In genomic region chr9:30075451-30076199, GRCh38 we compare ENCODE assay signal across 10 cellular contexts.
DNase-seq lines count a peak whose midpoint lies in the region; ATAC-seq and TF ChIP-seq lines count a peak whose summit lies in the region.
"Had no signal": no experiment of that assay in that cellular context is flagged by ENCODE, and none has a peak within 500 bp of the region (broad histone marks: within the 10 kb centered on the region; RNA-seq: fewer than 3 reads in every experiment).

No MANE protein-coding gene starts in this region.

- no peaks in the 10 kb centered on the region for H3K79me2 ChIP-seq in Karpas-422 (ENCODE audit: low read length)

- peaks cover 12% of the 10 kb centered on the region for H3K9me3 Mint-ChIP-seq in activated T-cell treated with anti-CD3 and anti-CD28 coated beads, Interleukin-2, amount 50 U/mL, for 4 hours

- H3K4me1 ChIP-seq in upper lobe of left lung (no peaks in the 10 kb centered on the region), Karpas-422 (ENCODE audit: low read length) (no peaks in the 10 kb centered on the region)

- H3K27me3 Mint-ChIP-seq in activated T-cell treated with anti-CD3 and anti-CD28 coated beads, Interleukin-2, amount 50 U/mL, for 4 hours (ENCODE audit: low read depth): no peaks in the 10 kb centered on the region

- no peak overlapping the region for H3K4me2 ChIP-seq in Karpas-422 (ENCODE audit: low read depth, low read length, poor library complexity, severe bottlenecking)
- H3K4me2 ChIP-seq: BLaER1 treated with 17β-estradiol and CSF1 and Interleukin-3, amounts not matched to agents 10 nM and 100 nM had no signal

- peak; percentile 8 for DNase-seq in activated T-cell treated with anti-CD3 and anti-CD28 coated beads for 48 hours (ENCODE audit: low read depth)
- no peak for DNase-seq in activated T-cell treated with anti-CD3 and anti-CD28 coated beads for 4 hours
- DNase-seq in activated T-cell treated with anti-CD3 and anti-CD28 coated beads, Interleukin-2, amount 50 U/mL, for 4 hours: no peak
- peak; percentile 7 to 32 for DNase-seq in stimulated activated CD8-positive, alpha-beta memory T cell treated with anti-CD3 and anti-CD28 coated beads, Interleukin-15, amount 100 ng/mL, for 48 hours (ENCODE audit: low read depth in 2 of 2)
- DNase-seq in upper lobe of left lung: no peak
- no peak for DNase-seq in Karpas-422
- no peak for DNase-seq in NOMO-1 treated with dmso at 0.1 percent for 144 hours (lab: John Stamatoyannopoulos, UW; ENCODE audit: unreplicated experiment)

- H3K4me3 Mint-ChIP-seq in activated T-cell treated with anti-CD3 and anti-CD28 coated beads, Interleukin-2, amount 50 U/mL, for 4 hours: no peak overlapping the region

- no peak overlapping the region for H3K27ac ChIP-seq in upper lobe of left lung
- no peak overlapping the region for H3K27ac ChIP-seq in Karpas-422 (ENCODE audit: low read length)
- H3K27ac ChIP-seq: BLaER1 treated with 17β-estradiol and CSF1 and Interleukin-3, amounts not matched to agents 10 nM and 100 nM had no signal

- peak; percentile 88 for ATAC-seq in HG03103 (IDR thresholded peaks at IDR 0.05; ENCODE audit: low read depth, unreplicated experiment)
- peak; percentile 84 to 91 for ATAC-seq in activated T-cell treated with anti-CD3 and anti-CD28 coated beads, Interleukin-2, amount 50 U/mL, for 4 hours
- ATAC-seq in upper lobe of left lung (ENCODE audit: low FRiP score in 2 of 2): no peak

- H3K27me3 ChIP-seq in upper lobe of left lung (no peaks in the 10 kb centered on the region), Karpas-422 (ENCODE audit: low read length) (no peaks in the 10 kb centered on the region)
- H3K27me3 ChIP-seq: BLaER1 treated with 17β-estradiol and CSF1 and Interleukin-3, amounts not matched to agents 10 nM and 100 nM had no signal

- peaks cover 15% of the 10 kb centered on the region for H3K4me1 Mint-ChIP-seq in activated T-cell treated with anti-CD3 and anti-CD28 coated beads, Interleukin-2, amount 50 U/mL, for 4 hours (ENCODE audit: low read depth)

- 58 to 64% methylated on average over 3 of the region's 3 CpGs for WGBS in upper lobe of left lung, 2 donors

- no peak overlapping the region for H3K4me3 ChIP-seq in upper lobe of left lung
- H3K4me3 ChIP-seq in Karpas-422 (ENCODE audit: low read length): no peak overlapping the region
- H3K4me3 ChIP-seq: BLaER1 treated with 17β-estradiol and CSF1 and Interleukin-3, amounts not matched to agents 10 nM and 100 nM; lung had no signal

- no peaks in the 10 kb centered on the region for H3K36me3 Mint-ChIP-seq in activated T-cell treated with anti-CD3 and anti-CD28 coated beads, Interleukin-2, amount 50 U/mL, for 4 hours (ENCODE audit: insufficient read depth)

- no peak for TF ChIP-seq POLR2A in upper lobe of left lung (IDR thresholded peaks at IDR 0.05)

- H3K36me3 ChIP-seq in upper lobe of left lung (no peaks in the 10 kb centered on the region), Karpas-422 (ENCODE audit: insufficient read depth, low read length) (no peaks in the 10 kb centered on the region)
- H3K36me3 ChIP-seq: BLaER1 treated with 17β-estradiol and CSF1 and Interleukin-3, amounts not matched to agents 10 nM and 100 nM had no signal

- no peak for TF ChIP-seq CTCF in upper lobe of left lung (IDR thresholded peaks at IDR 0.05)

- no peak overlapping the region for H3K9ac ChIP-seq in Karpas-422 (ENCODE audit: low read length)
- H3K9ac ChIP-seq: BLaER1 treated with 17β-estradiol and CSF1 and Interleukin-3, amounts not matched to agents 10 nM and 100 nM had no signal

- TF ChIP-seq EP300 in upper lobe of left lung (IDR thresholded peaks at IDR 0.05): no peak

- H3K9me3 ChIP-seq in upper lobe of left lung: no peaks in the 10 kb centered on the region
- peaks cover 6% of the 10 kb centered on the region for H3K9me3 ChIP-seq in Karpas-422 (ENCODE audit: low read length)

- no peaks in the 10 kb centered on the region for H4K20me1 ChIP-seq in Karpas-422 (ENCODE audit: insufficient read depth, low read depth, low read length)
- H4K20me1 ChIP-seq: BLaER1 treated with 17β-estradiol and CSF1 and Interleukin-3, amounts not matched to agents 10 nM and 100 nM had no signal

- no peak overlapping the region for H2AFZ ChIP-seq in Karpas-422 (ENCODE audit: low read length)

- no peaks in the 10 kb centered on the region for H3K9me2 ChIP-seq in Karpas-422 (replicated peaks; ENCODE audit: insufficient read depth, low read length)

Comparison
In these comparisons a context has a peak if more than half of its experiments do, and no peak if none do; other contexts are left out.
1. DNase-seq: peak in activated T-cell treated with anti-CD3 and anti-CD28 coated beads for 48 hours (single experiment) and stimulated activated CD8-positive, alpha-beta memory T cell treated with anti-CD3 and anti-CD28 coated beads, Interleukin-15, amount 100 ng/mL, for 48 hours (2 of 2); none in activated T-cell treated with anti-CD3 and anti-CD28 coated beads for 4 hours (single experiment), activated T-cell treated with anti-CD3 and anti-CD28 coated beads, Interleukin-2, amount 50 U/mL, for 4 hours (single experiment), upper lobe of left lung (0 of 2), Karpas-422 (single experiment) and NOMO-1 treated with dmso at 0.1 percent for 144 hours (single experiment).
2. ATAC-seq: peak in HG03103 (single experiment) and activated T-cell treated with anti-CD3 and anti-CD28 coated beads, Interleukin-2, amount 50 U/mL, for 4 hours (2 of 2); none in upper lobe of left lung (0 of 2).